Comparison of ENCODE assay signal across 23 cellular contexts in genomic region chr1:47758341-47759237, GRCh38.
DNase-seq lines count a peak whose midpoint lies in the region; ATAC-seq and TF ChIP-seq lines count a peak whose summit lies in the region.
"Had no signal": no experiment of that assay in that cellular context is flagged by ENCODE, and none has a peak within 500 bp of the region (broad histone marks: within the 10 kb centered on the region; RNA-seq: fewer than 3 reads in every experiment).

No MANE protein-coding gene starts in this region.

- 81% methylated on average over 3 of the region's 20 CpGs; no CpG with 5 or more reads in 1 of the 2 experiments for WGBS in IMR-90 (ENCODE audit: extremely low coverage in 2 of 2, insufficient read length in 1 of 2), 2 experiments
- WGBS in adrenal gland, 4 donors, result 55 to 78% (median 72%) methylated on average over 16 to 20 of the region's 20 CpGs

- POLR2A ChIA-PET in IMR-90 (lab: Charles Lee; ENCODE audit: unreplicated experiment), result no interaction called here

- no peaks in the 10 kb centered on the region for H3K9me1 ChIP-seq in IMR-90 (ENCODE audit: insufficient read depth, low read length)

- DNase-seq in IMR-90 (no peak), adrenal gland (peak in 4 of 7 donors; percentile 19 to 65 (median 36)), fibroblast of villous mesenchyme (ENCODE audit: low read depth) (peak; percentile 75), sciatic nerve (ENCODE audit: low spot score) (no peak), activated gamma-delta T cell (lab: John Stamatoyannopoulos, UW) (no peak), GF-D8 (lab: John Stamatoyannopoulos, UW) (no peak)
- DNase-seq in activated CD8-positive, alpha-beta memory T cell treated with anti-CD3 and anti-CD28 coated beads, Interleukin-2, amount 50 U/mL, for 48 hours, result no peak
- DNase-seq: activated CD4-positive, alpha-beta T cell treated with anti-CD3 and anti-CD28 coated beads, Interleukin-2, amount 50 U/mL, for 1 hour; activated CD8-positive, alpha-beta memory T cell treated with anti-CD3 and anti-CD28 coated beads, Interleukin-2, amount 50 U/mL, for 4 hours; activated naive CD4-positive, alpha-beta T cell treated with Interleukin-2 at 50 U/mL for 16 hours; CD4-positive, alpha-beta memory T cell; colonic mucosa; DND-41; foreskin fibroblast; left colon; NCI-H1417 treated with DMSO at 0.1 percent for 48 hours; NCI-H2171 treated with DMSO at 0.1 percent for 48 hours; NCI-H774; OCI-M1; retina had no signal

- H3K9me3 ChIP-seq in IMR-90 (ENCODE audit: control insufficient read depth, insufficient read depth, low read length) (no peaks in the 10 kb centered on the region), adrenal gland (replicated peaks in 1 of 3) (no peaks in the 10 kb centered on the region)
- H3K9me3 ChIP-seq: colonic mucosa, testis had no signal

- TF ChIP-seq CTCF in IMR-90 (conservative IDR thresholded peaks at IDR 0.05; ENCODE audit: low read depth, low read length) (no peak), adrenal gland (IDR thresholded peaks at IDR 0.05) (no peak), fibroblast of villous mesenchyme (IDR thresholded peaks at IDR 0.05; ENCODE audit: insufficient read depth, low read depth, low read length) (no peak)

- no peak overlapping the region for H3K23ac ChIP-seq in IMR-90 (ENCODE audit: low read depth, low read length)

- no peak overlapping the region for H3K4me2 ChIP-seq in IMR-90 (ENCODE audit: low read depth, low read length)

- H3K27ac ChIP-seq in IMR-90 (ENCODE audit: insufficient read depth, low read length), result no peak overlapping the region
- peak overlapping the region in 1 of 5 donors; percentile 49 for H3K27ac ChIP-seq in adrenal gland
- H3K27ac ChIP-seq: colonic mucosa had no signal

- no peak overlapping the region for H2BK20ac ChIP-seq in IMR-90 (ENCODE audit: low read depth, low read length)

- H3K4me1 ChIP-seq in IMR-90 (ENCODE audit: control insufficient read depth, insufficient read depth, low read length) (no peaks in the 10 kb centered on the region), adrenal gland (replicated peaks in 1 of 2) (no peaks in the 10 kb centered on the region)
- H3K4me1 ChIP-seq: colonic mucosa had no signal

- H3K36me3 ChIP-seq in IMR-90 (ENCODE audit: control insufficient read depth, insufficient read depth, low read length) (no peaks in the 10 kb centered on the region), adrenal gland (replicated peaks in 1 of 2) (no peaks in the 10 kb centered on the region)
- H3K36me3 ChIP-seq: colonic mucosa had no signal

- H2BK15ac ChIP-seq in IMR-90 (ENCODE audit: low read depth, low read length), result no peak overlapping the region

- H2BK5ac ChIP-seq in IMR-90 (ENCODE audit: low read depth, low read length, poor library complexity, severe bottlenecking), result no peak overlapping the region

- H3K27me3 ChIP-seq in IMR-90 (ENCODE audit: control insufficient read depth, insufficient read depth, low read length) (peaks cover 5% of the 10 kb centered on the region; the same call in 1 of the 2 replicates), adrenal gland (no peaks in the 10 kb centered on the region)
- H3K27me3 ChIP-seq: colonic mucosa, testis had no signal

- CTCF ChIA-PET in IMR-90 (lab: Yijun Ruan, JAX), result no interaction called here

- no peak overlapping the region for H2BK120ac ChIP-seq in IMR-90 (ENCODE audit: low read depth, low read length)

- intact Hi-C loops in IMR-90 (cut with micrococcal nuclease) (no loop called here), adrenal gland (cut with DNase I) (no loop called here), sciatic nerve (cut with DNase I) (no loop called here)

- no peak for TF ChIP-seq RAD21 in IMR-90 (IDR thresholded peaks at IDR 0.05; ENCODE audit: low read length)

- in situ Hi-C loops in IMR-90 (cut with MboI; ENCODE audit: low sequenced_read_pairs), result no loop called here

- no peak overlapping the region for H4K91ac ChIP-seq in IMR-90 (ENCODE audit: insufficient read depth, low read depth, low read length)

- BruUV-seq in IMR-90 (replicated peaks; lab: Mats Ljungman, UMichigan), result no TSS peak

- TF ChIP-seq POLR2A in IMR-90 (IDR thresholded peaks at IDR 0.05; ENCODE audit: low read depth, low read length) (no peak), adrenal gland (IDR thresholded peaks at IDR 0.05) (no peak)

- dilution Hi-C loops in IMR-90 (cut with HindIII; ENCODE audit: low sequenced_read_pairs, unreplicated experiment), result no loop called here

- H3K9ac ChIP-seq in IMR-90 (ENCODE audit: low read depth, low read length), result no peak overlapping the region

- H4K8ac ChIP-seq in IMR-90 (ENCODE audit: low read depth in 2 of 2, low read length in 2 of 2), result no peak overlapping the region

- H4K20me1 ChIP-seq in IMR-90 (ENCODE audit: insufficient read depth, low read length), result no peaks in the 10 kb centered on the region

- no peak overlapping the region for H3K14ac ChIP-seq in IMR-90 (replicated peaks; ENCODE audit: low read depth, low read length)

- H3K18ac ChIP-seq in IMR-90 (ENCODE audit: low read depth, low read length), result no peak overlapping the region

- peak overlapping the region; percentile 18 for H2AFZ ChIP-seq in IMR-90 (replicated peaks; ENCODE audit: low read length, poor library complexity)

- H3K79me1 ChIP-seq in IMR-90 (ENCODE audit: low read depth in 1 of 2, low read length in 2 of 2), result no peaks in the 10 kb centered on the region

- no peak overlapping the region for H4K5ac ChIP-seq in IMR-90 (ENCODE audit: low read depth, low read length)

- no peak overlapping the region for H2AK5ac ChIP-seq in IMR-90 (ENCODE audit: low read depth, low read length)

- H3K56ac ChIP-seq in IMR-90 (ENCODE audit: extremely low read depth, insufficient read depth, low read length), result no peak overlapping the region

- no peak overlapping the region for H2AK9ac ChIP-seq in IMR-90 (replicated peaks; ENCODE audit: low read depth, low read length, poor library complexity)

- H3K4me3 ChIP-seq in IMR-90 (ENCODE audit: insufficient read depth, low read depth, low read length) (no peak overlapping the region), adrenal gland (no peak overlapping the region), fibroblast of villous mesenchyme (ENCODE audit: low read depth, low read length) (no peak overlapping the region)
- H3K4me3 ChIP-seq: colonic mucosa, testis had no signal

- ATAC-seq in IMR-90 (ENCODE audit: low read depth), result no peak
- peak; percentile 57 for ATAC-seq in sciatic nerve
- ATAC-seq in HG02610 (IDR thresholded peaks at IDR 0.05; ENCODE audit: unreplicated experiment), result no peak
- ATAC-seq: left colon; stimulated activated memory B cell treated with anti-CD40 and anti-IgM and Interleukin-4, amounts not matched to agents 10 μg/mL and 1 μg/mL and 100 μg/mL, for 72 hours had no signal

- no peak overlapping the region for H3K4ac ChIP-seq in IMR-90 (ENCODE audit: low read depth, low read length)

TF ChIP-seq in IMR-90, 13 proteins besides CTCF, POLR2A, EP300 and RAD21:
- TF ChIP-seq CEBPB (IDR thresholded peaks at IDR 0.05; ENCODE audit: low read depth, low read length), result no peak
- no peak for TF ChIP-seq BHLHE40 (IDR thresholded peaks at IDR 0.05; ENCODE audit: low read depth, low read length)
- no peak for TF ChIP-seq RCOR1 (IDR thresholded peaks at IDR 0.05; ENCODE audit: insufficient replicate concordance, low read length)

Comparison
In these comparisons a context has a peak if more than half of its experiments do, and no peak if none do; other contexts are left out.
1. DNase-seq: peak in adrenal gland (4 of 7) and fibroblast of villous mesenchyme (single experiment); none in IMR-90 (single experiment), sciatic nerve (single experiment), activated gamma-delta T cell (single experiment), activated CD8-positive, alpha-beta memory T cell treated with anti-CD3 and anti-CD28 coated beads, Interleukin-2, amount 50 U/mL, for 48 hours (single experiment) and GF-D8 (single experiment).